In the genomic region with DNA sequence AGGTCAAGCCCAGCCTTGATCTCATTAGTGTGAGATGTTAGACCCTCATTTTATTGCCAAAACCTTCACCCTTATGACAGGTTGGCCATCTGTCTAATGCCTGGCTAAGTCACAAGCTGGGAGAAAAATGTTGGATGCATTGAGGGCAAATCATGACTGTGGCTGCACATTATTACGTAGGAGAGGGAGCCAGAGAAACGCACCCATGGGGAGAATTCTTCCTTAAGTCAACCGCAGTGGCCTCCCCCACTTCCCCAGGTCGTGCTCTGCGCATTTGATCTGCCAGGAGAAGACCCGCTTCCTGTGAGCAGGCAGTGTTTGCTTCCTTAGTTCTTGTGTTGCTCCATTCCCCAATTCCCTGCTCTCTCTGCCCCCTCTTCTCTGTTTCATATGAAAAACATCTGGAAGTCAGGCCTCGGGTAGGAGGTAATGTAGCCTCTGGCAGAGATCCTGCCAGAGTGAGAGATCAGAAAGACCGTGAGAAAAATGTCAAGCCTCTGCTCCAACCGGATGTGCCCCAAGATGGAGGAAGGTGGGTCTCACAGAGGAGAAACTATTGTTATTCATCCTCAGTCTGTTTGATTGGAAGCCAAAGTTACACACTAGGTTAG, we compare ENCODE assay signal across 13 cellular contexts.
DNase-seq lines count a peak whose midpoint lies in the region; ATAC-seq, FAIRE-seq and TF ChIP-seq lines count a peak whose summit lies in the region.
"Had no signal": no experiment of that assay in that cellular context is flagged by ENCODE, and none has a peak within 500 bp of the region (broad histone marks: within the 10 kb centered on the region; RNA-seq: fewer than 3 reads in every experiment).

No MANE protein-coding gene starts in this region.

- H3K9me3 ChIP-seq in right atrium auricular region (no peaks in the 10 kb centered on the region), testis (no peaks in the 10 kb centered on the region)
- H3K9me3 ChIP-seq: tibial nerve had no signal

- TF ChIP-seq CTCF in right atrium auricular region (IDR thresholded peaks at IDR 0.05): no peak
- no peak for TF ChIP-seq CTCF in testis (IDR thresholded peaks at IDR 0.05)

- peak; percentile 95 for FAIRE-seq in endometrium (lab: Jason Lieb, UNC)
- FAIRE-seq: A204.1, colon had no signal

- no peak for DNase-seq in Right ventricle myocardium inferior (ENCODE audit: missing footprints)
- no peak for DNase-seq in right atrium auricular region (ENCODE audit: low spot score)
- DNase-seq in lung microvascular endothelial cell (ENCODE audit: low read depth in 2 of 2): peak; percentile 85 to 88
- DNase-seq in RPMI8226: no peak
- DNase-seq in testis: no peak
- DNase-seq in SK-N-DZ (ENCODE audit: low spot score): no peak
- DNase-seq in HK-2 (ENCODE audit: unreplicated experiment): no peak
- DNase-seq: DMS79 treated with DMSO at 0.1 percent for 48 hours, nucleus accumbens had no signal

- H3K27me3 ChIP-seq in right atrium auricular region (no peaks in the 10 kb centered on the region), testis (no peaks in the 10 kb centered on the region)
- H3K27me3 ChIP-seq: tibial nerve had no signal

- TF ChIP-seq POLR2A in testis (IDR thresholded peaks at IDR 0.05): no peak

- H3K4me3 ChIP-seq in right atrium auricular region (no peak overlapping the region), testis (no peak overlapping the region)
- H3K4me3 ChIP-seq: tibial nerve had no signal

- WGBS in testis, 2 donors: 54 to 65% methylated on average over 9 of the region's 9 CpGs

- ATAC-seq in Right ventricle myocardium inferior: peak; percentile 49

- H3K36me3 ChIP-seq in right atrium auricular region (no peaks in the 10 kb centered on the region), testis (ENCODE audit: low read depth, missing control alignments) (no peaks in the 10 kb centered on the region)
- H3K36me3 ChIP-seq: tibial nerve had no signal

- H3K4me1 ChIP-seq in right atrium auricular region (peaks cover 0 to 10% of the 10 kb centered on the region in 2 donors), testis (peaks cover 6% of the 10 kb centered on the region)

- peak overlapping the region in 1 of 2 donors; percentile 27 for H3K27ac ChIP-seq in right atrium auricular region
- H3K27ac ChIP-seq in testis: no peak overlapping the region

- intact Hi-C loops in Right ventricle myocardium inferior (cut with DNase I): no loop called here
- intact Hi-C loops in testis (cut with DNase I; ENCODE audit: low total_unique reads): no loop called here

Comparison
In these comparisons a context has a peak if more than half of its experiments do, and no peak if none do; other contexts are left out.
1. DNase-seq: peak in lung microvascular endothelial cell (2 of 2); none in Right ventricle myocardium inferior (single experiment), right atrium auricular region (single experiment), RPMI8226 (single experiment), testis (single experiment), SK-N-DZ (single experiment) and HK-2 (single experiment).